ENCODE assay signal across 20 cellular contexts in the genomic region with DNA sequence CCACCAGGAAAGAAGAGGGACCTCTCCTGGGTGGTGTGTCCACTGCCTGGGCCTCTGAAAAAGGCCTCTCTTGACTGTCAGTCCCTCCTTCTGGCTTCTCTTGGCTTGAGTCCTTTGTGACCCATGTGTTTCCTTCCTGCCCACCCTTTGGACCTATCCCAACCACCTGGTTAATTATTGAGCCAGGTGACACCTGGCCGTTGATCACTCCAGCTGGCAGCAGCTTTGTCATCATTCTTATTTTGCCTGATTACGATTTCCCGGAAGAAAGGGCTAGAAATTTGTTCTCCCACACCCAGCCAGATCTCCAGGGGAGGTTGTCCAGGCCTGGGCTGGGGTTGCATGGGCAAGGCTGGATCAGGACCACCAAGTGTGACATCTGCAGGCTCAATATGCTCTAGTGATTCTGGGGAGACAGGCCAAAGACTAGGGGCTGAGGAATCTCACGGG. TPM values are rescaled to one million over a fixed set of nuclear protein-coding genes. Genes with fewer than 3 reads are reported as not detected.
DNase-seq lines count a peak whose midpoint lies in the region; ATAC-seq, FAIRE-seq and TF ChIP-seq lines count a peak whose summit lies in the region.
"Had no signal": no experiment of that assay in that cellular context is flagged by ENCODE, and none has a peak within 500 bp of the region (broad histone marks: within the 10 kb centered on the region; RNA-seq: fewer than 3 reads in every experiment).

No MANE protein-coding gene starts in this region.

- peak overlapping the region; percentile 43 to 85 (median 66) for H3K27ac ChIP-seq in pancreas
- H3K27ac ChIP-seq: ascending aorta had no signal

- intact Hi-C loops in pancreas (cut with DNase I), result no loop called here

- WGBS in pancreas, 2 donors, result 27 to 32% methylated on average over 4 of the region's 4 CpGs

- no peak for FAIRE-seq in pancreas (lab: Jason Lieb, UNC)
- FAIRE-seq: islet of Langerhans had no signal

- no peaks in the 10 kb centered on the region for H3K36me3 ChIP-seq in pancreas
- H3K36me3 ChIP-seq: ascending aorta had no signal

- H3K4me1 ChIP-seq in pancreas, result peaks cover 18 to 42% (median 21%) of the 10 kb centered on the region in 3 donors

- in situ Hi-C loops in G401 (cut with HindIII; ENCODE audit: low sequenced_read_pairs), result no loop called here

- peak; percentile 36 to 85 (median 70) for ATAC-seq in pancreas
- no peak for ATAC-seq in HG02840 (IDR thresholded peaks at IDR 0.05; ENCODE audit: low FRiP score, unreplicated experiment)
- no peak for ATAC-seq in HG03432 (IDR thresholded peaks at IDR 0.05; ENCODE audit: unreplicated experiment)
- ATAC-seq in GM21576 (IDR thresholded peaks at IDR 0.05; ENCODE audit: unreplicated experiment), result no peak
- ATAC-seq: activated CD4-positive, alpha-beta T cell treated with anti-CD3 and anti-CD28 coated beads for 36 hours; esophagus mucosa had no signal

- H3K4me3 ChIP-seq in pancreas, result no peak overlapping the region
- H3K4me3 ChIP-seq: ascending aorta had no signal

- H3K27me3 ChIP-seq in pancreas, result no peaks in the 10 kb centered on the region
- H3K27me3 ChIP-seq: ascending aorta had no signal

- TF ChIP-seq CTCF in pancreas (IDR thresholded peaks at IDR 0.05), result no peak

- DNase-seq in G401 (ENCODE audit: low spot score) (peak; percentile 94), NCI-H2196 treated with DMSO at 0.1 percent for 48 hours (lab: John Stamatoyannopoulos, UW; ENCODE audit: unreplicated experiment) (peak; percentile 21), ecto neural progenitor cell (ENCODE audit: low spot score) (peak; percentile 27), pancreas (peak in 4 of 6 donors; percentile 54 to 77 (median 70)), ureter (ENCODE audit: low spot score) (no peak)
- DNase-seq: activated CD4-positive, alpha-beta T cell treated with anti-CD3 and anti-CD28 coated beads for 36 hours; activated CD8-positive, alpha-beta memory T cell treated with anti-CD3 and anti-CD28 coated beads, Interleukin-2, amount 50 U/mL, for 48 hours; activated naive CD4-positive, alpha-beta T cell treated with Interleukin-2 at 50 U/mL for 16 hours; cortex of kidney; glutamatergic neuron; NCI-H1930; posterior cingulate gyrus; SIG-M5; T-helper 2 cell had no signal

- no peaks in the 10 kb centered on the region for H3K9me3 ChIP-seq in pancreas

RNA-seq across cellular contexts. Expression of a gene that starts 24.8 kb away (rescaled TPM):
- total RNA-seq in G401 (2014; rRNA removed; shearing (Covaris generic)), result 12.7 and 13.4 TPM in 2 replicates
- total RNA-seq in pancreas (10 to 100 TPM in 4 of 6 donors, 1 to 10 TPM in 2; 6.7 to 38.3 (median 13.4) TPM), ureter (26.1 TPM)
- polyA plus RNA-seq in pancreas, result 10 to 100 TPM; 15.5 to 16.5 TPM

RNA-seq across cellular contexts. Expression of a gene that starts 49.1 kb away (rescaled TPM):
- total RNA-seq in G401 (2014; rRNA removed; shearing (Covaris generic)), result 20.5 and 24.2 TPM in 2 replicates
- 10 to 100 TPM; 44.5 to 85.5 (median 50.1) TPM for total RNA-seq in pancreas
- 10 to 100 TPM; 29.8 to 55.1 TPM for polyA plus RNA-seq in pancreas
- 71.0 TPM for total RNA-seq in ureter

Comparison
In these comparisons a context has a peak if more than half of its experiments do, and no peak if none do; other contexts are left out.
1. ATAC-seq: peak in pancreas (4 of 4); none in HG02840 (single experiment), HG03432 (single experiment) and GM21576 (single experiment).